ENCODE assay signal across 20 cellular contexts in genomic region chr20:58227391-58228102, GRCh38. TPM values are rescaled to one million over a fixed set of nuclear protein-coding genes. Genes with fewer than 3 reads are reported as not detected.
DNase-seq lines count a peak whose midpoint lies in the region; ATAC-seq, FAIRE-seq and TF ChIP-seq lines count a peak whose summit lies in the region.
"Had no signal": no experiment of that assay in that cellular context is flagged by ENCODE, and none has a peak within 500 bp of the region (broad histone marks: within the 10 kb centered on the region; RNA-seq: fewer than 3 reads in every experiment).

No MANE protein-coding gene starts in this region.

- WGBS in endodermal cell (ENCODE audit: insufficient coverage in 1 of 2, insufficient read length in 1 of 2), 2 experiments: 89 to 90% methylated on average over 3 to 5 of the region's 5 CpGs

- peaks cover 24% of the 10 kb centered on the region for H3K27me3 ChIP-seq in CD4-positive, alpha-beta memory T cell (ENCODE audit: insufficient read depth, low read length)
- H3K27me3 ChIP-seq in endodermal cell (ENCODE audit: control insufficient read depth, insufficient read depth, low read length, poor library complexity, severe bottlenecking): peaks cover 42% of the 10 kb centered on the region
- peaks cover 38% of the 10 kb centered on the region for H3K27me3 ChIP-seq in neural cell (ENCODE audit: insufficient read depth, low read depth, low read length)
- H3K27me3 ChIP-seq: thyroid gland had no signal

- H3K36me3 ChIP-seq in CD4-positive, alpha-beta memory T cell (ENCODE audit: insufficient read depth, low read length): no peaks in the 10 kb centered on the region
- H3K36me3 ChIP-seq in endodermal cell (ENCODE audit: control insufficient read depth, insufficient read depth, low read length): peaks cover 8% of the 10 kb centered on the region
- H3K36me3 ChIP-seq in neural cell (ENCODE audit: insufficient read depth, low read length): no peaks in the 10 kb centered on the region
- H3K36me3 ChIP-seq: thyroid gland had no signal

- peak overlapping the region in 7 of 8 donors; percentile 0 to 59 (median 21) for H3K4me3 Mint-ChIP-seq in CD4-positive, alpha-beta memory T cell
- peak overlapping the region; percentile 61 for H3K4me3 Mint-ChIP-seq in endodermal cell

- H3K4me1 Mint-ChIP-seq in CD4-positive, alpha-beta memory T cell: peaks cover 5 to 20% (median 12%) of the 10 kb centered on the region in 4 donors
- H3K4me1 Mint-ChIP-seq in endodermal cell: peaks cover 21% of the 10 kb centered on the region

- H3K9ac ChIP-seq in endodermal cell (ENCODE audit: extremely low read depth, low read length, poor library complexity, severe bottlenecking): no peak overlapping the region
- no peak overlapping the region for H3K9ac ChIP-seq in neural cell (ENCODE audit: low read length)
- H3K9ac ChIP-seq: parathyroid adenoma had no signal

- peaks cover 40 to 53% of the 10 kb centered on the region in 2 donors for H3K27me3 Mint-ChIP-seq in CD4-positive, alpha-beta memory T cell
- H3K27me3 Mint-ChIP-seq in endodermal cell (ENCODE audit: insufficient read depth): peaks cover 27% of the 10 kb centered on the region

- no peak overlapping the region for H2AFZ ChIP-seq in neural cell (ENCODE audit: low read depth, low read length)
- H2AFZ ChIP-seq: parathyroid adenoma had no signal

- peaks cover 0 to 2% (median 0%) of the 10 kb centered on the region in 8 donors for H3K9me3 Mint-ChIP-seq in CD4-positive, alpha-beta memory T cell
- H3K9me3 Mint-ChIP-seq in endodermal cell: peaks cover 2% of the 10 kb centered on the region

- no peak for TF ChIP-seq EP300 in neural cell (conservative IDR thresholded peaks at IDR 0.05; ENCODE audit: poor library complexity, severe bottlenecking)

- H3K9me2 ChIP-seq in neural cell (ENCODE audit: insufficient read depth, low read length): no peaks in the 10 kb centered on the region

- H3F3A ChIP-seq in neural cell (ENCODE audit: insufficient read depth, low read length, poor library complexity, severe bottlenecking): no peaks in the 10 kb centered on the region

- DNase-seq in CD4-positive, alpha-beta memory T cell: no peak
- DNase-seq in HTR-8/SVneo (ENCODE audit: insufficient read length, low spot score) (no peak), endodermal cell (no peak), NCI-H82 treated with DMSO at 0.1 percent for 48 hours (lab: John Stamatoyannopoulos, UW; ENCODE audit: unreplicated experiment) (no peak), HUDEP-2 (lab: John Stamatoyannopoulos, UW; ENCODE audit: unreplicated experiment in 76 of 76) (no peak), NCI-H1417 treated with DMSO at 0.1 percent for 48 hours (lab: John Stamatoyannopoulos, UW) (no peak)
- DNase-seq: activated CD4-positive, CD25-positive, alpha-beta regulatory T cell treated with anti-CD3 and anti-CD28 coated beads, Interleukin-2, amount 50 U/mL, for 72 hours; C1 segment of cervical spinal cord; DND-41; NCI-H2029 treated with DMSO at 0.1 percent for 48 hours; NCI-H69; SW 1271; thyroid gland had no signal

- CTCF ChIA-PET in CD4-positive, alpha-beta memory T cell (lab: Charles Lee; ENCODE audit: partially characterized antibody): no interaction called here

- H3K4me2 ChIP-seq in neural cell (ENCODE audit: low read length): no peak overlapping the region

- H3K9me3 ChIP-seq in CD4-positive, alpha-beta memory T cell (ENCODE audit: control insufficient read depth in 1 of 2, low read length in 2 of 2): no peaks in the 10 kb centered on the region
- H3K9me3 ChIP-seq in endodermal cell (ENCODE audit: control insufficient read depth, low read length): no peaks in the 10 kb centered on the region
- H3K9me3 ChIP-seq in neural cell (ENCODE audit: low read length): no peaks in the 10 kb centered on the region
- H3K9me3 ChIP-seq: body of pancreas, thyroid gland had no signal

- H3K27ac ChIP-seq in CD4-positive, alpha-beta memory T cell (ENCODE audit: low read depth, low read length): no peak overlapping the region
- H3K27ac ChIP-seq in endodermal cell (ENCODE audit: low read depth, low read length): no peak overlapping the region
- H3K27ac ChIP-seq in neural cell (ENCODE audit: low read length): no peak overlapping the region
- H3K27ac ChIP-seq: body of pancreas, parathyroid adenoma, thyroid gland had no signal

- TF ChIP-seq CTCF in endodermal cell (conservative IDR thresholded peaks at IDR 0.05): no peak
- TF ChIP-seq CTCF in neural cell (IDR thresholded peaks at IDR 0.05; ENCODE audit: poor library complexity, severe bottlenecking): no peak

- peaks cover 0 to 7% of the 10 kb centered on the region in 2 donors for H3K36me3 Mint-ChIP-seq in CD4-positive, alpha-beta memory T cell
- peaks cover 8% of the 10 kb centered on the region for H3K36me3 Mint-ChIP-seq in endodermal cell (ENCODE audit: low read depth)

- H3K27ac Mint-ChIP-seq in CD4-positive, alpha-beta memory T cell: peak overlapping the region; percentile 5 to 89 (median 24)
- peak overlapping the region; percentile 79 for H3K27ac Mint-ChIP-seq in endodermal cell

- POLR2A ChIA-PET in CD4-positive, alpha-beta memory T cell (lab: Charles Lee; ENCODE audit: partially characterized antibody): no interaction called here

- no peak for TF ChIP-seq RAD21 in neural cell (conservative IDR thresholded peaks at IDR 0.05)

- no peaks in the 10 kb centered on the region for H4K20me1 ChIP-seq in neural cell (ENCODE audit: insufficient read depth)

- no peak overlapping the region for H3K4me3 ChIP-seq in CD4-positive, alpha-beta memory T cell (ENCODE audit: low read length in 2 of 2)
- H3K4me3 ChIP-seq in endodermal cell (ENCODE audit: low read length) (no peak overlapping the region), neural cell (ENCODE audit: low read length) (peak overlapping the region; percentile 56)
- H3K4me3 ChIP-seq: body of pancreas, thyroid gland had no signal

- no peaks in the 10 kb centered on the region for H3K79me2 ChIP-seq in neural cell (replicated peaks; ENCODE audit: insufficient read depth, low read length)
- H3K79me2 ChIP-seq: parathyroid adenoma had no signal

- intact Hi-C loops in CD4-positive, alpha-beta memory T cell (cut with micrococcal nuclease): no loop called here

- peak; percentile 51 for FAIRE-seq in HTR-8/SVneo (lab: Jason Lieb, UNC)

- no peaks in the 10 kb centered on the region for H3K4me1 ChIP-seq in CD4-positive, alpha-beta memory T cell (ENCODE audit: insufficient read depth, low read length)
- peaks cover 3% of the 10 kb centered on the region for H3K4me1 ChIP-seq in endodermal cell (ENCODE audit: control insufficient read depth, insufficient read depth, low read length)
- H3K4me1 ChIP-seq: body of pancreas, parathyroid adenoma had no signal

- ATAC-seq in HG03469 (IDR thresholded peaks at IDR 0.05; ENCODE audit: unreplicated experiment): no peak
- ATAC-seq: body of pancreas, Panc1 had no signal

TF ChIP-seq in neural cell, 6 proteins besides CTCF, POLR2A, EP300 and RAD21:
- no peak for TF ChIP-seq POLR2AphosphoS5 (IDR thresholded peaks at IDR 0.05)
- TF ChIP-seq REST (IDR thresholded peaks at IDR 0.05; ENCODE audit: borderline replicate concordance): no peak
- TF ChIP-seq EZH2 (IDR thresholded peaks at IDR 0.05; ENCODE audit: borderline replicate concordance, insufficient read depth, low read length, poor library complexity, severe bottlenecking): no peak
- no peak for TF ChIP-seq TAF1 (IDR thresholded peaks at IDR 0.05; ENCODE audit: low read depth)
- no peak for TF ChIP-seq SMC3 (conservative IDR thresholded peaks at IDR 0.05; ENCODE audit: poor library complexity)
- TF ChIP-seq MXI1 (conservative IDR thresholded peaks at IDR 0.05; ENCODE audit: poor library complexity, severe bottlenecking): no peak

RNA-seq across cellular contexts. Expression of gene ANKRD60, which starts 0.9 kb away (rescaled TPM):
- total RNA-seq in CD4-positive, alpha-beta memory T cell: not detected
- polyA plus RNA-seq in CD4-positive, alpha-beta memory T cell: not detected
- total RNA-seq in endodermal cell: not detected
- not detected for polyA plus RNA-seq in endodermal cell (2013, experiment 1 of 2)
- polyA plus RNA-seq in endodermal cell (2013, experiment 2 of 2): not detected
- polyA plus RNA-seq in neural cell: not detected in 2 replicates
- not detected in 2 replicates for polyA minus RNA-seq in neural cell
- total RNA-seq: body of pancreas, lung microvascular endothelial cell, MCF 10A, thyroid gland had no signal
